15 cellular contexts compared by ENCODE assay signal in the genomic region with DNA sequence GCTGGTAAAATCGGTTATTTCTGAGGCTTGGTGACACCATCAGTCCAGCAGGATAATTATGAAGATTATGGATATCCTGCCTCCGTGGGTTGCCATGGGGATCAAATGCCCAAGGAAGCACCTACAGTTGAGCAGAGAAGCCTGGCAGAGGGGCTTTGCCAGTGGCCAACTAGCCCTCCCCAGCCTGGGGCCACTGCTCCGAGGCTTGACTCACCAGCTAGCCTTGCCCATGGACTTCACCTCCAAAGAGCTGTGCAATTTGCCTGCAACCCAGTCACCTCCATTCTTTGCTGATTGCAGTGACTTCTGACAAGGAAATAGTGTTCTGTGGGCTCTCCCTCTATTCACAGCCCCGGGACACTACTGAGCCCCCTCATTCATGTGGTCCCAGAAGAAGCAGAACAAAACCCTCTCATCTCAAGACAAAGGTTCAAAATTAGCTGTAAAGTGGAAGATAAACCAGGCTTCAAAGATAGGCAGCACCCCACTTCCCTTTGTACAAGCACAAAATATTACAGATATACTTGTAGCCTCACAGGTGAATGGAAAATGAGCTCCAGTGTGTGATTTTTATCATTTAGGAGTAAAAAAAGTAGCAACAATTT. TPM values are rescaled to one million over a fixed set of nuclear protein-coding genes. Genes with fewer than 3 reads are reported as not detected.
DNase-seq lines count a peak whose midpoint lies in the region; ATAC-seq and TF ChIP-seq lines count a peak whose summit lies in the region.
"Had no signal": no experiment of that assay in that cellular context is flagged by ENCODE, and none has a peak within 500 bp of the region (broad histone marks: within the 10 kb centered on the region; RNA-seq: fewer than 3 reads in every experiment).

No MANE protein-coding gene starts in this region.

- H3K9me3 Mint-ChIP-seq in CD8-positive, alpha-beta memory T cell = no peaks in the 10 kb centered on the region
- H3K9me3 Mint-ChIP-seq: neural crest cell had no signal

- H3K27me3 Mint-ChIP-seq in CD8-positive, alpha-beta memory T cell = no peaks in the 10 kb centered on the region

- in situ Hi-C loops in gastrocnemius medialis (cut with MboI; ENCODE audit: low sequenced_read_pairs in 4 of 4) = no loop called here

- peak overlapping the region; percentile 47 to 97 (median 78) for H3K27ac Mint-ChIP-seq in CD8-positive, alpha-beta memory T cell
- H3K27ac Mint-ChIP-seq: CD4-positive, alpha-beta memory T cell had no signal

- H3K36me3 Mint-ChIP-seq in CD8-positive, alpha-beta memory T cell = peaks cover 6 to 58% (median 11%) of the 10 kb centered on the region in 3 donors
- H3K36me3 Mint-ChIP-seq: CD4-positive, alpha-beta memory T cell had no signal

- CTCF ChIA-PET in CD8-positive, alpha-beta memory T cell (lab: Charles Lee) = interaction anchor here (0.9 kb wide), 1 partner anchor 31 kb away, joined by 3 read pairs; no protein-coding TSS in a partner anchor

- intact Hi-C loops in right cardiac atrium (cut with DNase I) (loop anchor here in 1 of 4 donors (5.0 kb wide), 1 partner anchor 42 kb away; no protein-coding TSS in a partner anchor), gastrocnemius medialis (cut with DNase I; ENCODE audit: low total_unique reads) (no loop called here)

- DNase-seq in CD8-positive, alpha-beta memory T cell = peak in 1 of 5 donors; percentile 45
- DNase-seq in RPMI7951 (ENCODE audit: low read depth) (peak; percentile 61), right cardiac atrium (no peak), gastrocnemius medialis (no peak), COLO829 (ENCODE audit: low spot score) (no peak), germinal center (ENCODE audit: low spot score) (no peak)
- DNase-seq: activated T-cell treated with anti-CD3 and anti-CD28 coated beads, Interleukin-2, amount 50 U/mL, for 1 hour; brain microvascular endothelial cell; CD4-positive, alpha-beta memory T cell; NCI-H345; SHP77 treated with DMSO at 0.1 percent for 48 hours had no signal

- POLR2A ChIA-PET in CD8-positive, alpha-beta memory T cell (lab: Charles Lee) = interaction anchor here (1.1 kb wide), 1 partner anchor 9 kb away, joined by 3 read pairs; no protein-coding TSS in a partner anchor

- peak overlapping the region; percentile 32 to 92 (median 84) for H3K4me3 Mint-ChIP-seq in CD8-positive, alpha-beta memory T cell
- H3K4me3 Mint-ChIP-seq: CD4-positive, alpha-beta memory T cell; neural crest cell had no signal

- no peak for TF ChIP-seq CTCF in gastrocnemius medialis (IDR thresholded peaks at IDR 0.05 in 4 of 5, conservative IDR thresholded peaks at IDR 0.05 in 1 of 5)

- no peaks in the 10 kb centered on the region for H3K27me3 ChIP-seq in CD8-positive, alpha-beta memory T cell (ENCODE audit: insufficient read depth, low read length, poor library complexity, severe bottlenecking)
- H3K27me3 ChIP-seq in right cardiac atrium (ENCODE audit: control insufficient read depth, insufficient read depth) (no peaks in the 10 kb centered on the region), gastrocnemius medialis (no peaks in the 10 kb centered on the region)
- H3K27me3 ChIP-seq: brain microvascular endothelial cell had no signal

- no peaks in the 10 kb centered on the region for H3K36me3 ChIP-seq in CD8-positive, alpha-beta memory T cell (ENCODE audit: insufficient read depth, low read length)
- no peaks in the 10 kb centered on the region for H3K36me3 ChIP-seq in gastrocnemius medialis
- H3K36me3 ChIP-seq: brain microvascular endothelial cell had no signal

- H3K4me1 Mint-ChIP-seq in CD8-positive, alpha-beta memory T cell = peaks cover 74 to 82% (median 81%) of the 10 kb centered on the region in 3 donors

- no peak overlapping the region for H3K4me3 ChIP-seq in CD8-positive, alpha-beta memory T cell (ENCODE audit: low read length)
- H3K4me3 ChIP-seq in right cardiac atrium (ENCODE audit: low read length) (peak overlapping the region; percentile 71), gastrocnemius medialis (peak overlapping the region; percentile 42 to 54 (median 47))

- no peak for ATAC-seq in right cardiac atrium
- ATAC-seq in gastrocnemius medialis = no peak
- no peak for ATAC-seq in HG03108 (IDR thresholded peaks at IDR 0.05; ENCODE audit: unreplicated experiment)
- ATAC-seq in HG03432 (IDR thresholded peaks at IDR 0.05; ENCODE audit: unreplicated experiment) = no peak

- no peak for TF ChIP-seq POLR2A in gastrocnemius medialis (IDR thresholded peaks at IDR 0.05)

- H3K9me3 ChIP-seq in CD8-positive, alpha-beta memory T cell (ENCODE audit: low read length) = no peaks in the 10 kb centered on the region
- H3K9me3 ChIP-seq in right cardiac atrium (ENCODE audit: control insufficient read depth, low read length) (no peaks in the 10 kb centered on the region), gastrocnemius medialis (no peaks in the 10 kb centered on the region)

- peaks cover 80% of the 10 kb centered on the region for H3K4me1 ChIP-seq in CD8-positive, alpha-beta memory T cell (ENCODE audit: insufficient read depth, low read length)
- H3K4me1 ChIP-seq in right cardiac atrium (ENCODE audit: control insufficient read depth, insufficient read depth, low read length) (peaks cover 14% of the 10 kb centered on the region), gastrocnemius medialis (peaks cover 7 to 8% of the 10 kb centered on the region in 2 donors)

- H3K27ac ChIP-seq in CD8-positive, alpha-beta memory T cell (ENCODE audit: low read depth, low read length) = no peak overlapping the region
- H3K27ac ChIP-seq in right cardiac atrium (ENCODE audit: low read length) = peak overlapping the region; percentile 86
- H3K27ac ChIP-seq in gastrocnemius medialis = peak overlapping the region; percentile 53 to 86 (median 82)
- H3K27ac ChIP-seq: brain microvascular endothelial cell had no signal

- WGBS in right cardiac atrium = 61% methylated on average over 4 of the region's 4 CpGs

RNA-seq across cellular contexts. Expression of a gene that starts 1.6 kb away (rescaled TPM):
- total RNA-seq in CD8-positive, alpha-beta memory T cell = 10 to 100 TPM; 42.7 to 45.7 TPM
- polyA plus RNA-seq in CD8-positive, alpha-beta memory T cell = 130 TPM
- total RNA-seq in RPMI7951 (2014; rRNA removed; shearing (Covaris generic)) = 2.5 and 3.1 TPM in 2 replicates
- total RNA-seq in right cardiac atrium = 100 to 1,000 TPM in 3 of 4 donors, 10 to 100 TPM in 1; 99.4 to 201 (median 193) TPM
- 42.8 TPM for polyA plus RNA-seq in right cardiac atrium
- total RNA-seq in gastrocnemius medialis = 10 to 100 TPM; 35.1 to 71.5 (median 51.3) TPM

RNA-seq across cellular contexts. Expression of a gene that starts 59.9 kb away (rescaled TPM):
- under 1 TPM; 0.66 to 0.69 TPM for total RNA-seq in CD8-positive, alpha-beta memory T cell
- not detected for polyA plus RNA-seq in CD8-positive, alpha-beta memory T cell
- total RNA-seq in RPMI7951 (2014; rRNA removed; shearing (Covaris generic)) = 21.6 and 23.7 TPM in 2 replicates
- total RNA-seq in right cardiac atrium (1 to 10 TPM; 1.9 to 6.6 (median 5.3) TPM), gastrocnemius medialis (1 to 10 TPM in 2 of 4 donors, under 1 TPM in 1, not detected in 1; 0.76 to 3.3 (median 2.2) TPM)
- polyA plus RNA-seq in right cardiac atrium = 2.5 TPM
- total RNA-seq: epithelial cell of proximal tubule, neural crest cell had no signal
- polyA plus RNA-seq: CD4-positive, alpha-beta memory T cell had no signal
